In the genomic region with DNA sequence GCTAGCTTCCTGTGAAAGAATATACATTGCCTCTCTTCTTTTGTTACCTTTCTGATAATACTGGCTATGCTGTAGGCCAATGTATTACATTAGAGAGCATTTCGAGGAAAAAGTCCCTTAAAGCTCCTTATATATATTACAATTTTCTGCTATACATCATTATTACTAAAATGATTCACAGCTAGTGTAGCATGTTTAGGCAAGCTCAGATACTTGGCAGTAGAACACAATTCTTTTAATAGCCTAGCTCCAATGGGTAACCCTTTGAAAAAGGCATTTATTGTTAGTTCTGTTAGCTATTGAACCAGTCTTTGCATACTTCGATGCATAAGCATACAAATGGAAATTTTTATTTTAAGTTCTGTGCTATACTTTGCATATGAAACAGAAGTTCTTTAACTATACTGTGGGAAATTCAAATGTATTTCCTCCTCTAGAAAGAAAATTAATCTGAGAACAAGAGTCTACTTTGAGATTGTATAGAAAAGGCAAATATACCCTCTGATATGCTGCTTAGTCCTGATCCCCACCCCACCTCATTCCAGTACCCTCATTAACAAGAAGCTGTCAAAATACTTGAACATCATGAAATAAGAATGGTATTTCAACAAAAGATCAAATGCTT, we compare ENCODE assay signal across 18 cellular contexts. TPM values are rescaled to one million over a fixed set of nuclear protein-coding genes. Genes with fewer than 3 reads are reported as not detected.
DNase-seq lines count a peak whose midpoint lies in the region; ATAC-seq and TF ChIP-seq lines count a peak whose summit lies in the region.
"Had no signal": no experiment of that assay in that cellular context is flagged by ENCODE, and none has a peak within 500 bp of the region (broad histone marks: within the 10 kb centered on the region; RNA-seq: fewer than 3 reads in every experiment).

No MANE protein-coding gene starts in this region.

- H3K27ac ChIP-seq in breast epithelium: no peak overlapping the region
- no peak overlapping the region for H3K27ac ChIP-seq in RWPE1
- H3K27ac ChIP-seq in epithelial cell of prostate: peak overlapping the region; percentile 75

- BruUV-seq in MCF 10A (replicated peaks; lab: Mats Ljungman, UMichigan): no TSS peak

- H3K4me3 Mint-ChIP-seq in MCF 10A (ENCODE audit: unreplicated experiment): no peak overlapping the region
- H3K4me3 Mint-ChIP-seq in type B pancreatic cell: peak overlapping the region; percentile 40
- H3K4me3 Mint-ChIP-seq: B cell; CD4-positive, alpha-beta T cell had no signal

- no peak for ATAC-seq in GM18870 (IDR thresholded peaks at IDR 0.05; ENCODE audit: unreplicated experiment)
- ATAC-seq in HG02840 (IDR thresholded peaks at IDR 0.05; ENCODE audit: low FRiP score, unreplicated experiment): no peak
- ATAC-seq: GM12878 had no signal

- H3K4me1 Mint-ChIP-seq in MCF 10A (ENCODE audit: insufficient read depth, unreplicated experiment) (peaks cover 9% of the 10 kb centered on the region), type B pancreatic cell (ENCODE audit: unreplicated experiment) (peaks cover 16% of the 10 kb centered on the region)
- H3K4me1 Mint-ChIP-seq: B cell had no signal

- no peaks in the 10 kb centered on the region for H3K9me3 ChIP-seq in breast epithelium

- no peaks in the 10 kb centered on the region for H3K36me3 ChIP-seq in breast epithelium

- H3K27me3 ChIP-seq in breast epithelium: no peaks in the 10 kb centered on the region

- H3K9me3 Mint-ChIP-seq in MCF 10A (ENCODE audit: unreplicated experiment) (no peaks in the 10 kb centered on the region), type B pancreatic cell (no peaks in the 10 kb centered on the region)
- H3K9me3 Mint-ChIP-seq: CD4-positive, alpha-beta T cell had no signal

- no peaks in the 10 kb centered on the region for H3K36me3 Mint-ChIP-seq in MCF 10A (ENCODE audit: insufficient read depth, unreplicated experiment)
- H3K36me3 Mint-ChIP-seq in type B pancreatic cell: no peaks in the 10 kb centered on the region

- POLR2A ChIA-PET in MCF 10A (lab: Yijun Ruan, JAX) (interaction anchor here (0.5 to 2.2 kb wide), 7 partner anchors 10 to 191 kb away, joined by 3 to 8 read pairs (median 3); partner anchors contain the start of gene HOXA1), RWPE1 (lab: Yijun Ruan, JAX; ENCODE audit: low non-redundant PET) (no interaction called here)

- TF ChIP-seq POLR2A in breast epithelium (IDR thresholded peaks at IDR 0.05): no peak

- H3K4me3 ChIP-seq in breast epithelium: no peak overlapping the region
- H3K4me3 ChIP-seq: GM12878 had no signal

- H3K4me1 ChIP-seq in breast epithelium: no peaks in the 10 kb centered on the region

- H3K27ac Mint-ChIP-seq in MCF 10A (ENCODE audit: low read depth, unreplicated experiment): no peak overlapping the region
- H3K27ac Mint-ChIP-seq in type B pancreatic cell: peak overlapping the region; percentile 32
- H3K27ac Mint-ChIP-seq: B cell; CD4-positive, alpha-beta T cell had no signal

- peak; percentile 37 for DNase-seq in MCF 10A (ENCODE audit: unreplicated experiment)
- no peak for DNase-seq in breast epithelium (ENCODE audit: low spot score in 2 of 2)
- peak; percentile 68 for DNase-seq in RWPE1 (ENCODE audit: low spot score)
- no peak for DNase-seq in epithelial cell of prostate (ENCODE audit: low read depth, low spot score)
- no peak for DNase-seq in type B pancreatic cell (ENCODE audit: extremely low spot score, unreplicated experiment)
- no peak for DNase-seq in NCI-H524 treated with DMSO at 0.1 percent for 48 hours (lab: John Stamatoyannopoulos, UW)
- DNase-seq: 8988T; ACHN; C1 segment of cervical spinal cord; Calu3; CD4-positive, alpha-beta T cell; DMS 273 treated with DMSO at 0.1 percent for 48 hours; DMS79; HCEC 1CT had no signal

- intact Hi-C loops in MCF 10A (cut with micrococcal nuclease) (no loop called here), breast epithelium (cut with DNase I; ENCODE audit: low total_unique reads) (no loop called here)

- H3K27me3 Mint-ChIP-seq in MCF 10A (ENCODE audit: insufficient read depth, unreplicated experiment) (no peaks in the 10 kb centered on the region), type B pancreatic cell (no peaks in the 10 kb centered on the region)

- CTCF ChIA-PET in MCF 10A (lab: Yijun Ruan, JAX): interaction anchor here (1.0 kb wide), 1 partner anchor 175 kb away, joined by 3 read pairs; no protein-coding TSS in a partner anchor
- CTCF ChIA-PET in RWPE1 (lab: Yijun Ruan, JAX): no interaction called here

- TF ChIP-seq CTCF in MCF 10A (IDR thresholded peaks at IDR 0.05; ENCODE audit: unreplicated experiment) (no peak), breast epithelium (IDR thresholded peaks at IDR 0.05) (no peak), RWPE1 (conservative IDR thresholded peaks at IDR 0.05; ENCODE audit: low read depth) (no peak), type B pancreatic cell (conservative IDR thresholded peaks at IDR 0.05) (no peak)

RNA-seq across cellular contexts. Expression of gene SKAP2, which starts 55.6 kb away (rescaled TPM):
- total RNA-seq in MCF 10A (2022): 24.8 and 27.5 TPM in 2 replicates
- total RNA-seq in breast epithelium: 10 to 100 TPM; 26.5 to 46.5 (median 35.7) TPM
- total RNA-seq in type B pancreatic cell (ENCODE audit: low replicate concordance): 25.5 and 61.6 TPM in 2 replicates

Comparison
In these comparisons a context has a peak if more than half of its experiments do, and no peak if none do; other contexts are left out.
1. DNase-seq: peak in MCF 10A (single experiment) and RWPE1 (single experiment); none in breast epithelium (0 of 2), epithelial cell of prostate (single experiment), type B pancreatic cell (single experiment) and NCI-H524 treated with DMSO at 0.1 percent for 48 hours (single experiment).